Comparison of ENCODE assay signal across 8 cellular contexts in genomic region chr1:77219166-77219887, GRCh38. TPM values are rescaled to one million over a fixed set of nuclear protein-coding genes. Genes with fewer than 3 reads are reported as not detected.
DNase-seq lines count a peak whose midpoint lies in the region; ATAC-seq and TF ChIP-seq lines count a peak whose summit lies in the region.

TSS of gene PIGK (minus strand) at chr1:77219430. CDS start at chr1:77219402, 28 bp downstream.

- no peaks in the 10 kb centered on the region for H3K36me3 Mint-ChIP-seq in natural killer cell treated with Interleukin-12 subunit alpha and Interleukin-12 subunit beta and Interleukin-15 and Interleukin-18, amount 100 ng/mL, for 72 hours

- H3K27ac ChIP-seq in RWPE1, result peak within 1 kb of the TSS; percentile 88

- peak within 1 kb of the TSS; percentile 96 for H3K4me3 Mint-ChIP-seq in natural killer cell treated with Interleukin-12 subunit alpha and Interleukin-12 subunit beta and Interleukin-15 and Interleukin-18, amount 100 ng/mL, for 72 hours

- peak within 1 kb of the TSS; percentile 96 for H3K4me3 ChIP-seq in LNCaP clone FGC (ENCODE audit: low read depth, low read length)
- H3K4me3 ChIP-seq in fibroblast of pulmonary artery (replicated peaks; ENCODE audit: low read depth, low read length), result peak within 1 kb of the TSS; percentile 97

- CTCF ChIA-PET in RWPE1 (lab: Yijun Ruan, JAX), result interaction anchor here (0.5 to 0.8 kb wide), 4 partner anchors 16 to 564 kb away, joined by 3 to 4 read pairs (median 3); no protein-coding TSS in a partner anchor

- no peaks in the 10 kb centered on the region for H3K9me3 Mint-ChIP-seq in natural killer cell treated with Interleukin-12 subunit alpha and Interleukin-12 subunit beta and Interleukin-15 and Interleukin-18, amount 100 ng/mL, for 72 hours

- DNase-seq in EL (peak; percentile 88), GOT3 (lab: John Stamatoyannopoulos, UW) (peak; percentile 7), LNCaP clone FGC (ENCODE audit: low read depth) (peak; percentile 76), RWPE1 (ENCODE audit: low spot score) (peak; percentile 75), fibroblast of pulmonary artery (ENCODE audit: low read depth) (peak; percentile 91)
- DNase-seq in activated effector memory CD4-positive, alpha-beta T cell treated with Interleukin-2 at 50 U/mL for 16 hours, result peak; percentile 82
- DNase-seq in natural killer cell treated with Interleukin-12 subunit alpha and Interleukin-12 subunit beta and Interleukin-15 and Interleukin-18, amount 100 ng/mL, for 72 hours (ENCODE audit: low spot score), result peak; percentile 91
- DNase-seq in stimulated activated naive CD8-positive, alpha-beta T cell treated with anti-CD3 and anti-CD28 coated beads, Interleukin-15, Interleukin-2, amounts not matched to agents 100 U/mL and 50 U/mL, for 24 hours, result peak; percentile 88

- ATAC-seq in natural killer cell treated with Interleukin-12 subunit alpha and Interleukin-12 subunit beta and Interleukin-15 and Interleukin-18, amount 100 ng/mL, for 72 hours, result peak; percentile 97 to 98
- peak; percentile 93 for ATAC-seq in stimulated activated naive CD8-positive, alpha-beta T cell treated with anti-CD3 and anti-CD28 coated beads, Interleukin-15, Interleukin-2, amounts not matched to agents 100 U/mL and 50 U/mL, for 24 hours

- no peaks in the 10 kb centered on the region for H3K27me3 Mint-ChIP-seq in natural killer cell treated with Interleukin-12 subunit alpha and Interleukin-12 subunit beta and Interleukin-15 and Interleukin-18, amount 100 ng/mL, for 72 hours

- POLR2A ChIA-PET in RWPE1 (lab: Yijun Ruan, JAX; ENCODE audit: low non-redundant PET), result no interaction called here

- peak within 1 kb of the TSS; percentile 79 to 92 for H3K27ac Mint-ChIP-seq in natural killer cell treated with Interleukin-12 subunit alpha and Interleukin-12 subunit beta and Interleukin-15 and Interleukin-18, amount 100 ng/mL, for 72 hours

- peaks cover 21 to 46% of the 10 kb centered on the region in 2 donors for H3K4me1 Mint-ChIP-seq in natural killer cell treated with Interleukin-12 subunit alpha and Interleukin-12 subunit beta and Interleukin-15 and Interleukin-18, amount 100 ng/mL, for 72 hours (ENCODE audit: low read depth in 2 of 2)

- TF ChIP-seq CTCF in LNCaP clone FGC (IDR thresholded peaks at IDR 0.05; ENCODE audit: control insufficient read depth, extremely low read depth, insufficient read depth) (no peak), RWPE1 (conservative IDR thresholded peaks at IDR 0.05; ENCODE audit: low read depth) (no peak), fibroblast of pulmonary artery (IDR thresholded peaks at IDR 0.05; ENCODE audit: low read length, missing control alignments) (no peak)

RNA-seq across cellular contexts. Expression of gene PIGK, which starts in this region (rescaled TPM):
- total RNA-seq in natural killer cell treated with Interleukin-12 subunit alpha and Interleukin-12 subunit beta and Interleukin-15 and Interleukin-18, amount 100 ng/mL, for 72 hours, result 10 to 100 TPM; 14.2 to 21.9 TPM

Comparison
In these comparisons a context has a peak if more than half of its experiments do, and no peak if none do; other contexts are left out.
1. Peak in every context shown above with its lines: DNase-seq, ATAC-seq, H3K4me3 ChIP-seq and H3K27ac ChIP-seq.
2. DNase-seq: peak in every context shown above with its lines; median percentile 91 in fibroblast of pulmonary artery; 91 in natural killer cell treated with Interleukin-12 subunit alpha and Interleukin-12 subunit beta and Interleukin-15 and Interleukin-18, amount 100 ng/mL, for 72 hours; 88 in EL; 88 in stimulated activated naive CD8-positive, alpha-beta T cell treated with anti-CD3 and anti-CD28 coated beads, Interleukin-15, Interleukin-2, amounts not matched to agents 100 U/mL and 50 U/mL, for 24 hours; 82 in activated effector memory CD4-positive, alpha-beta T cell treated with Interleukin-2 at 50 U/mL for 16 hours; 76 in LNCaP clone FGC; 75 in RWPE1; 7 in GOT3.